Comparison of ENCODE assay signal across 25 cellular contexts in the genomic region with DNA sequence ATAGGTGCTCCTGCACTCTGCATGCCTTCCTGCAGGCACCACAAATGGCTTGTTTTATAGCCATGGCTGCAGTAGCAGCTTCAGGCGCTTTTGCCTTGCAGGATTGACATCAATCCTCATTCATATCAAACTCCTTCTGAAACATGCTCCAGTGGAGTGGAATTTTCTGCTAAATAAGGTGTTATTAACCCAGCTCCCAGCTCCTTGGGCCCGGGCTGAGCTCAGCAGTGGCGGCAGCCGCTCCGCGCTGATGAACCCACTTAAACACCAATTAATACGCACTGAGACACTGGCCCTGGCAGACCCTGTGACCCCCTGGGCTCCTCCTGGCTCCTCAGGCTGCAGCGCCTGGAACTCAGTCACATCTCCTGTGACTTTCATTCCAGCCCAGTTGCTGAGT.
DNase-seq lines count a peak whose midpoint lies in the region; ATAC-seq, FAIRE-seq and TF ChIP-seq lines count a peak whose summit lies in the region.
"Had no signal": no experiment of that assay in that cellular context is flagged by ENCODE, and none has a peak within 500 bp of the region (broad histone marks: within the 10 kb centered on the region; RNA-seq: fewer than 3 reads in every experiment).

No MANE protein-coding gene starts in this region.

- H4K20me1 ChIP-seq in neural cell (ENCODE audit: insufficient read depth) (no peaks in the 10 kb centered on the region), HepG2 (ENCODE audit: insufficient read depth, low read length) (no peaks in the 10 kb centered on the region)

- H3K4me3 ChIP-seq in neural cell (ENCODE audit: low read length) (peak overlapping the region; percentile 5), HepG2 (replicated peaks in 1 of 3; ENCODE audit: insufficient read depth in 1 of 3, low read depth in 2 of 3, low read length in 3 of 3) (no peak overlapping the region)
- H3K4me3 ChIP-seq: A549, K562 had no signal

- 0% methylated on average over 1 of the region's 8 CpGs for WGBS in HepG2 (ENCODE audit: low lambda C conversion rate)

- H3F3A ChIP-seq in neural cell (ENCODE audit: insufficient read depth, low read length, poor library complexity, severe bottlenecking): no peaks in the 10 kb centered on the region

- H3K9me2 ChIP-seq in neural cell (ENCODE audit: insufficient read depth, low read length): no peaks in the 10 kb centered on the region
- H3K9me2 ChIP-seq: SK-N-SH had no signal

- no TSS peak for BruUV-seq in HepG2 (replicated peaks; lab: Mats Ljungman, UMichigan)

- H3K9me3 ChIP-seq in neural cell (ENCODE audit: low read length) (no peaks in the 10 kb centered on the region), HepG2 (ENCODE audit: low read length) (no peaks in the 10 kb centered on the region)
- H3K9me3 ChIP-seq: A549 had no signal

- H3K4me1 ChIP-seq in HepG2 (ENCODE audit: insufficient read depth, low read length): no peaks in the 10 kb centered on the region
- H3K4me1 ChIP-seq: A549 had no signal

- H3K27ac ChIP-seq in neural cell (ENCODE audit: low read length) (no peak overlapping the region), HepG2 (ENCODE audit: extremely low read length, insufficient read depth, low read length) (no peak overlapping the region)
- H3K27ac ChIP-seq: A549 had no signal

- TF ChIP-seq RAD21 in neural cell (conservative IDR thresholded peaks at IDR 0.05): peak; percentile 16
- no peak for TF ChIP-seq RAD21 in HepG2 (CRISPR knock-in tag; IDR thresholded peaks at IDR 0.05)

- no peak for ATAC-seq in HepG2
- ATAC-seq: A549, K562 had no signal

- POLR2A ChIA-PET in HepG2 (lab: Yijun Ruan, JAX): no interaction called here

- CTCF ChIA-PET in HepG2 (lab: Yijun Ruan, JAX; ENCODE audit: low intra/inter-chr PET ratio, low total read pairs): no interaction called here

- TF ChIP-seq CTCF in neural cell (IDR thresholded peaks at IDR 0.05; ENCODE audit: poor library complexity, severe bottlenecking) (no peak), HepG2 (CRISPR knock-in tag; IDR thresholded peaks at IDR 0.05) (no peak)

- H3K27me3 ChIP-seq in neural cell (ENCODE audit: insufficient read depth, low read depth, low read length) (no peaks in the 10 kb centered on the region), HepG2 (ENCODE audit: control insufficient read depth in 1 of 2, insufficient read depth in 2 of 2, low read length in 2 of 2) (peaks cover 0 to 5% of the 10 kb centered on the region in 2 experiments; a peak in 1 of 5 replicates)

- H3K9ac ChIP-seq in neural cell (ENCODE audit: low read length) (no peak overlapping the region), HepG2 (ENCODE audit: insufficient read depth, low read depth, low read length) (no peak overlapping the region)
- H3K9ac ChIP-seq: SK-N-SH had no signal

- DNase-seq in D341Med (ENCODE audit: low spot score): peak; percentile 7
- DNase-seq in DMS79 treated with DMSO at 0.1 percent for 48 hours (lab: John Stamatoyannopoulos, UW): peak; percentile 96
- DNase-seq in NCI-H446 (lab: John Stamatoyannopoulos, UW): peak; percentile 71 to 81
- no peak for DNase-seq in activated naive CD4-positive, alpha-beta T cell treated with Interleukin-2 at 50 U/mL for 16 hours
- no peak for DNase-seq in HepG2 (ENCODE audit: low spot score)
- no peak for DNase-seq in dedifferentiated amniotic fluid mesenchymal stem cell (ENCODE audit: extremely low spot score)
- DNase-seq: C1 segment of cervical spinal cord; CD4-positive, alpha-beta memory T cell; COR-L47; DMS 273 treated with DMSO at 0.1 percent for 48 hours; DND-41; H7; MM.1S; NCI-H1436 treated with DMSO at 0.1 percent for 48 hours; NCI-H1930; NCI-H2107; NCI-H226; NCI-H774; SIG-M5; SK-N-SH; SW 1271 had no signal

- H3K4me2 ChIP-seq in neural cell (ENCODE audit: low read length): no peak overlapping the region
- H3K4me2 ChIP-seq in HepG2 (ENCODE audit: low read depth, low read length): no peak overlapping the region
- H3K4me2 ChIP-seq: A549, SK-N-SH had no signal

- H3K79me2 ChIP-seq in neural cell (replicated peaks; ENCODE audit: insufficient read depth, low read length) (no peaks in the 10 kb centered on the region), HepG2 (ENCODE audit: insufficient read depth, low read length) (no peaks in the 10 kb centered on the region)

- H3K36me3 ChIP-seq in neural cell (ENCODE audit: insufficient read depth, low read length) (no peaks in the 10 kb centered on the region), HepG2 (replicated peaks in 1 of 2; ENCODE audit: control insufficient read depth in 1 of 2, insufficient read depth in 2 of 2, low read length in 2 of 2) (no peaks in the 10 kb centered on the region)

- H2AFZ ChIP-seq in neural cell (ENCODE audit: low read depth, low read length) (no peak overlapping the region), HepG2 (ENCODE audit: low read length) (no peak overlapping the region)

- no peak for FAIRE-seq in HepG2 (lab: Jason Lieb, UNC)
- FAIRE-seq: A549, K562, RCC 7860 had no signal

- TF ChIP-seq EP300 in neural cell (conservative IDR thresholded peaks at IDR 0.05; ENCODE audit: poor library complexity, severe bottlenecking) (peak; percentile 44), HepG2 (IDR thresholded peaks at IDR 0.05; ENCODE audit: low read depth in 2 of 2, low read length in 2 of 2) (no peak), HepG2 (CRISPR knock-in tag; IDR thresholded peaks at IDR 0.05; ENCODE audit: borderline replicate concordance) (no peak)

- TF ChIP-seq POLR2A in HepG2 (IDR thresholded peaks at IDR 0.05; ENCODE audit: insufficient read depth in 1 of 2, low read depth in 2 of 2, low read length in 2 of 2): no peak

- intact Hi-C loops in HepG2 (cut with micrococcal nuclease; ENCODE audit: unreplicated experiment): no loop called here

- in situ Hi-C loops in HepG2 (cut with HindIII; ENCODE audit: extremely low pct_ligation_motif_present, low pct_unique_long_range_greater_than_20kb): no loop called here

TF ChIP-seq in neural cell, 6 proteins besides CTCF, POLR2A, EP300 and RAD21 (continues in another document):
- TF ChIP-seq POLR2AphosphoS5 (IDR thresholded peaks at IDR 0.05) (peak; percentile 23), SMC3 (conservative IDR thresholded peaks at IDR 0.05; ENCODE audit: poor library complexity) (peak; percentile 21), EZH2 (IDR thresholded peaks at IDR 0.05; ENCODE audit: borderline replicate concordance, insufficient read depth, low read length, poor library complexity, severe bottlenecking) (no peak), TAF1 (IDR thresholded peaks at IDR 0.05; ENCODE audit: low read depth) (no peak)
- TF ChIP-seq, protein P1, sequence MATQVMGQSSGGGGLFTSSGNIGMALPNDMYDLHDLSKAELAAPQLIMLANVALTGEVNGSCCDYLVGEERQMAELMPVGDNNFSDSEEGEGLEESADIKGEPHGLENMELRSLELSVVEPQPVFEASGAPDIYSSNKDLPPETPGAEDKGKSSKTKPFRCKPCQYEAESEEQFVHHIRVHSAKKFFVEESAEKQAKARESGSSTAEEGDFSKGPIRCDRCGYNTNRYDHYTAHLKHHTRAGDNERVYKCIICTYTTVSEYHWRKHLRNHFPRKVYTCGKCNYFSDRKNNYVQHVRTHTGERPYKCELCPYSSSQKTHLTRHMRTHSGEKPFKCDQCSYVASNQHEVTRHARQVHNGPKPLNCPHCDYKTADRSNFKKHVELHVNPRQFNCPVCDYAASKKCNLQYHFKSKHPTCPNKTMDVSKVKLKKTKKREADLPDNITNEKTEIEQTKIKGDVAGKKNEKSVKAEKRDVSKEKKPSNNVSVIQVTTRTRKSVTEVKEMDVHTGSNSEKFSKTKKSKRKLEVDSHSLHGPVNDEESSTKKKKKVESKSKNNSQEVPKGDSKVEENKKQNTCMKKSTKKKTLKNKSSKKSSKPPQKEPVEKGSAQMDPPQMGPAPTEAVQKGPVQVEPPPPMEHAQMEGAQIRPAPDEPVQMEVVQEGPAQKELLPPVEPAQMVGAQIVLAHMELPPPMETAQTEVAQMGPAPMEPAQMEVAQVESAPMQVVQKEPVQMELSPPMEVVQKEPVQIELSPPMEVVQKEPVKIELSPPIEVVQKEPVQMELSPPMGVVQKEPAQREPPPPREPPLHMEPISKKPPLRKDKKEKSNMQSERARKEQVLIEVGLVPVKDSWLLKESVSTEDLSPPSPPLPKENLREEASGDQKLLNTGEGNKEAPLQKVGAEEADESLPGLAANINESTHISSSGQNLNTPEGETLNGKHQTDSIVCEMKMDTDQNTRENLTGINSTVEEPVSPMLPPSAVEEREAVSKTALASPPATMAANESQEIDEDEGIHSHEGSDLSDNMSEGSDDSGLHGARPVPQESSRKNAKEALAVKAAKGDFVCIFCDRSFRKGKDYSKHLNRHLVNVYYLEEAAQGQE (IDR thresholded peaks at IDR 0.05; ENCODE audit: borderline replicate concordance): peak; percentile 48

TF ChIP-seq in HepG2, 621 proteins besides CTCF, POLR2A, EP300 and RAD21:
- no peak for TF ChIP-seq SP1 (IDR thresholded peaks at IDR 0.05)
- TF ChIP-seq SP1 (CRISPR knock-in tag; IDR thresholded peaks at IDR 0.05): no peak
- TF ChIP-seq, protein P2, sequence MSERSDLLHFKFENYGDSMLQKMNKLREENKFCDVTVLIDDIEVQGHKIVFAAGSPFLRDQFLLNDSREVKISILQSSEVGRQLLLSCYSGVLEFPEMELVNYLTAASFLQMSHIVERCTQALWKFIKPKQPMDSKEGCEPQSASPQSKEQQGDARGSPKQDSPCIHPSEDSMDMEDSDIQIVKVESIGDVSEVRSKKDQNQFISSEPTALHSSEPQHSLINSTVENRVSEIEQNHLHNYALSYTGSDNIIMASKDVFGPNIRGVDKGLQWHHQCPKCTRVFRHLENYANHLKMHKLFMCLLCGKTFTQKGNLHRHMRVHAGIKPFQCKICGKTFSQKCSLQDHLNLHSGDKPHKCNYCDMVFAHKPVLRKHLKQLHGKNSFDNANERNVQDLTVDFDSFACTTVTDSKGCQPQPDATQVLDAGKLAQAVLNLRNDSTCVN (CRISPR knock-in tag; IDR thresholded peaks at IDR 0.05; ENCODE audit: borderline replicate concordance): no peak
- no peak for TF ChIP-seq ZNF337 (CRISPR knock-in tag; IDR thresholded peaks at IDR 0.05; ENCODE audit: borderline replicate concordance, low read depth)
- TF ChIP-seq, protein P3, sequence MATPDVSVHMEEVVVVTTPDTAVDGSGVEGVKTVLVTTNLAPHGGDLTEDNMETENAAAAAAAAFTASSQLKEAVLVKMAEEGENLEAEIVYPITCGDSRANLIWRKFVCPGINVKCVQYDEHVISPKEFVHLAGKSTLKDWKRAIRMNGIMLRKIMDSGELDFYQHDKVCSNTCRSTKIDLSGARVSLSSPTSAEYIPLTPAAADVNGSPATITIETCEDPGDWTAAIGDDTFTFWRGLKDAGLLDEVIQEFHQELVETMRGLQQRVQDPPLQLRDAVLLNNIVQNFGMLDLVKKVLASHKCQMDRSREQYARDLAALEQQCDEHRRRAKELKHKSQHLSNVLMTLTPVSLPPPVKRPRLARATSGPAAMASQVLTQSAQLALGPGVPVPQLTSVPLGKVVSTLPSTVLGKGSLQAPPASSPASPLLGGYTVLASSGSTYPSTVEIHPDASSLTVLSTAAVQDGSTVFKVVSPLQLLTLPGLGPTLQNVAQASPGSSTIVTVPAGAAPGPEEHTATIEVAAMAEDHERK (CRISPR knock-in tag; IDR thresholded peaks at IDR 0.05; ENCODE audit: low read depth): no peak

Comparison
In these comparisons a context has a peak if more than half of its experiments do, and no peak if none do; other contexts are left out.
1. DNase-seq: peak in D341Med (single experiment), DMS79 treated with DMSO at 0.1 percent for 48 hours (single experiment) and NCI-H446 (2 of 2); none in activated naive CD4-positive, alpha-beta T cell treated with Interleukin-2 at 50 U/mL for 16 hours (single experiment), HepG2 (single experiment) and dedifferentiated amniotic fluid mesenchymal stem cell (single experiment).